ENCODE assay signal across 11 cellular contexts in the genomic region with DNA sequence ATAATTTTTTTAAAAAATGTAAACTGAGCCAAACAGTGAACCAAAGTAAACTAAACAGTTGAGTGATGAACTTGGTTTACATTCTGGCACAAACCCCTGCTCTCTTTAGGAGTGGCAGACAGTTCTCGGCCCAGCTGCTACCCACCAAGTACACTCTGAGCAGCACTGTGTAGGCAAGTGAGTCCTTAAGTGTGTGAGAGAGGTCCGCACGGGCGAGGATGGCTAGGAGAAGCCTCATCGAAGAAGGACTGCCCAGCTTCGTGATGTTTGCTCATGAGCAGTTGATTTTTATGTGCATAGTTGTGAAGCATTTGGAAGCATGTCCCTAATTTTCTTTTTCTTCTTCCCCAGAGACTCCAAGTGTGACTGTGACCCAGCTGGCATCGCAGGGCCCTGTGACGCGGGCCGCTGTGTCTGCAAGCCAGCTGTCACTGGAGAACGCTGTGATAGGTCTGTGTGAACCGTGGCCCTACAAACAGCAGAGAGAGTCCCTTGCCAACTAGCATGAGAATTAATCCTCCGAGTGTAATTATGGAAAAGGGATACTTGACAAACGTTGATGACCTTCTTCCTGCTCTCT. TPM values are rescaled to one million over a fixed set of nuclear protein-coding genes. Genes with fewer than 3 reads are reported as not detected.
DNase-seq lines count a peak whose midpoint lies in the region; ATAC-seq and TF ChIP-seq lines count a peak whose summit lies in the region.
"Had no signal": no experiment of that assay in that cellular context is flagged by ENCODE, and none has a peak within 500 bp of the region (broad histone marks: within the 10 kb centered on the region; RNA-seq: fewer than 3 reads in every experiment).

No MANE protein-coding gene starts in this region.

- H3T11ph ChIP-seq in H9 (ENCODE audit: low read length): no peak overlapping the region

- no peak overlapping the region for H4K8ac ChIP-seq in H9 (replicated peaks; ENCODE audit: insufficient read length, low read depth, low read length)

- no peak overlapping the region for H2BK12ac ChIP-seq in H9 (ENCODE audit: insufficient read length, low read depth, low read length)

- no peak overlapping the region for H2BK20ac ChIP-seq in H9 (ENCODE audit: low read depth, low read length, poor library complexity, severe bottlenecking)

- H2BK120ac ChIP-seq in H9 (ENCODE audit: low read depth, low read length, poor library complexity, severe bottlenecking): no peak overlapping the region

- intact Hi-C loops in heart left ventricle (cut with DNase I) (no loop called here), spleen (cut with DNase I; ENCODE audit: low total_unique reads) (no loop called here)

- no peak overlapping the region for H3K4me3 Mint-ChIP-seq in H9
- H3K4me3 Mint-ChIP-seq in activated T-cell treated with anti-CD3 and anti-CD28 coated beads, Interleukin-2, amount 50 U/mL, for 4 hours: no peak overlapping the region
- H3K4me3 Mint-ChIP-seq: naive B cell had no signal

- no peak overlapping the region for H4K91ac ChIP-seq in H9 (ENCODE audit: insufficient read length, low read depth, low read length)

- no peak overlapping the region for H3K18ac ChIP-seq in H9 (ENCODE audit: insufficient read length, low read depth, low read length)

- H3K4ac ChIP-seq in H9 (ENCODE audit: low read depth, low read length): no peak overlapping the region

- no peaks in the 10 kb centered on the region for H3K79me1 ChIP-seq in H9 (ENCODE audit: insufficient read depth, low read depth, low read length, poor library complexity, severe bottlenecking)

- H3K36me3 Mint-ChIP-seq in H9 (ENCODE audit: insufficient read depth in 1 of 3, low read depth in 3 of 3): no peaks in the 10 kb centered on the region
- H3K36me3 Mint-ChIP-seq in activated T-cell treated with anti-CD3 and anti-CD28 coated beads, Interleukin-2, amount 50 U/mL, for 4 hours (ENCODE audit: insufficient read depth): no peaks in the 10 kb centered on the region
- H3K36me3 Mint-ChIP-seq: naive B cell had no signal

- no CpG with 5 or more reads among the region's 14 CpGs for WGBS in H9 (ENCODE audit: extremely low coverage, insufficient read length, low lambda C conversion rate)
- 60 to 67% (median 65%) methylated on average over 14 of the region's 14 CpGs for WGBS in heart left ventricle, 4 donors
- 73 to 81% (median 77%) methylated on average over 14 of the region's 14 CpGs for WGBS in spleen, 5 donors

- no peaks in the 10 kb centered on the region for H3K36me3 ChIP-seq in heart left ventricle
- no peaks in the 10 kb centered on the region for H3K36me3 ChIP-seq in spleen

- no peak overlapping the region for H4K5ac ChIP-seq in H9 (ENCODE audit: insufficient read length, low read depth, low read length)

- no peaks in the 10 kb centered on the region for H3K23me2 ChIP-seq in H9 (ENCODE audit: insufficient read length, low read depth, low read length, poor library complexity, severe bottlenecking)

- H3K27me3 ChIP-seq in H9 (ENCODE audit: insufficient read depth, low read length) (no peaks in the 10 kb centered on the region), heart left ventricle (no peaks in the 10 kb centered on the region), spleen (replicated peaks in 1 of 7) (peaks cover 0 to 14% (median 0%) of the 10 kb centered on the region in 7 donors)

- peaks cover 31 to 33% of the 10 kb centered on the region in 2 experiments for H3K4me1 Mint-ChIP-seq in H9
- peaks cover 21% of the 10 kb centered on the region for H3K4me1 Mint-ChIP-seq in activated T-cell treated with anti-CD3 and anti-CD28 coated beads, Interleukin-2, amount 50 U/mL, for 4 hours (ENCODE audit: low read depth)

- H3K4me2 ChIP-seq in H9 (ENCODE audit: insufficient read depth, insufficient read length, low read length): no peak overlapping the region

- H2BK15ac ChIP-seq in H9 (ENCODE audit: low read depth, low read length): no peak overlapping the region

- H3K27ac Mint-ChIP-seq in H9: peak overlapping the region in 2 of 3 experiments; percentile 77 to 85; a peak in 2 of 7 replicates

- TF ChIP-seq CTCF in H9 (conservative IDR thresholded peaks at IDR 0.05): no peak
- TF ChIP-seq CTCF in heart left ventricle (IDR thresholded peaks at IDR 0.05): no peak
- TF ChIP-seq CTCF in spleen (IDR thresholded peaks at IDR 0.05 in 8 of 11, conservative IDR thresholded peaks at IDR 0.05 in 3 of 11): no peak

- no peak overlapping the region for H3K9ac ChIP-seq in H9 (ENCODE audit: extremely low read depth, insufficient read length, low read length)

- no peaks in the 10 kb centered on the region for H3K79me2 ChIP-seq in H9 (ENCODE audit: insufficient read depth, low read length)

- H2AFZ ChIP-seq in H9 (ENCODE audit: low read length): no peak overlapping the region

- no peak overlapping the region for H3K56ac ChIP-seq in H9 (ENCODE audit: insufficient read length, low read depth, low read length)

- H2BK5ac ChIP-seq in H9 (ENCODE audit: insufficient read length, low read length): no peak overlapping the region

- DNase-seq in H9: no peak
- DNase-seq in NCI-H446 treated with DMSO at 0.1 percent for 48 hours (lab: John Stamatoyannopoulos, UW): peak; percentile 66
- DNase-seq in heart left ventricle: peak in 3 of 5 donors; percentile 69 to 81 (median 76)
- no peak for DNase-seq in spleen
- DNase-seq in SW 1271 (lab: John Stamatoyannopoulos, UW): no peak
- no peak for DNase-seq in activated T-cell treated with anti-CD3 and anti-CD28 coated beads, Interleukin-2, amount 50 U/mL, for 4 hours
- no peak for DNase-seq in activated CD4-positive, alpha-beta T cell treated with anti-CD3 and anti-CD28 coated beads for 1 hour
- DNase-seq: activated gamma-delta T cell treated with Interleukin-2 at 50 U/mL for 16 hours, cortex of kidney, naive B cell had no signal

- no peak overlapping the region for H3K23ac ChIP-seq in H9 (ENCODE audit: insufficient read length, low read depth, low read length)

- H3K4me1 ChIP-seq in H9 (ENCODE audit: insufficient read depth, low read length): peaks cover 4% of the 10 kb centered on the region; the same call in 1 of the 2 replicates
- H3K4me1 ChIP-seq in heart left ventricle: peaks cover 0 to 24% (median 17%) of the 10 kb centered on the region in 12 donors
- peaks cover 0 to 27% (median 12%) of the 10 kb centered on the region in 6 donors for H3K4me1 ChIP-seq in spleen

- ATAC-seq in heart left ventricle (peak; percentile 64 to 91 (median 84)), GM19324 (IDR thresholded peaks at IDR 0.05; ENCODE audit: low FRiP score, unreplicated experiment) (no peak)
- ATAC-seq in activated T-cell treated with anti-CD3 and anti-CD28 coated beads, Interleukin-2, amount 50 U/mL, for 4 hours: no peak

- no peaks in the 10 kb centered on the region for H3K27me3 Mint-ChIP-seq in H9 (ENCODE audit: low read depth)
- H3K27me3 Mint-ChIP-seq in activated T-cell treated with anti-CD3 and anti-CD28 coated beads, Interleukin-2, amount 50 U/mL, for 4 hours (ENCODE audit: low read depth): peaks cover 4% of the 10 kb centered on the region

- H3K9me3 ChIP-seq in H9 (ENCODE audit: control insufficient read depth, low read depth, low read length): no peaks in the 10 kb centered on the region
- H3K9me3 ChIP-seq in heart left ventricle: no peaks in the 10 kb centered on the region
- no peaks in the 10 kb centered on the region for H3K9me3 ChIP-seq in spleen

- no peaks in the 10 kb centered on the region for H4K20me1 ChIP-seq in H9 (ENCODE audit: control insufficient read depth, insufficient read depth, insufficient read length)

- no peak for TF ChIP-seq POLR2A in heart left ventricle (IDR thresholded peaks at IDR 0.05)
- no peak for TF ChIP-seq POLR2A in spleen (IDR thresholded peaks at IDR 0.05)

- H3K14ac ChIP-seq in H9 (ENCODE audit: insufficient read depth, low read length): no peak overlapping the region

- H3K4me3 ChIP-seq in heart left ventricle (no peak overlapping the region), spleen (no peak overlapping the region)

- H3K27ac ChIP-seq in H9 (ENCODE audit: insufficient read length, low read depth, low read length) (no peak overlapping the region), heart left ventricle (peak overlapping the region in 10 of 12 donors; percentile 34 to 80 (median 54)), spleen (peak overlapping the region in 5 of 8 donors; percentile 32 to 56 (median 44))

- H2AK5ac ChIP-seq in H9 (ENCODE audit: insufficient read length, low read length): no peak overlapping the region

- H3K9me3 Mint-ChIP-seq in H9: no peaks in the 10 kb centered on the region
- no peaks in the 10 kb centered on the region for H3K9me3 Mint-ChIP-seq in activated T-cell treated with anti-CD3 and anti-CD28 coated beads, Interleukin-2, amount 50 U/mL, for 4 hours
- H3K9me3 Mint-ChIP-seq: naive B cell had no signal

RNA-seq across cellular contexts. Expression of gene LAMC2, which starts 32.1 kb away (rescaled TPM):
- total RNA-seq in H9 (2021) (6.8 and 7.4 TPM in 2 replicates), heart left ventricle (10 to 100 TPM in 1 of 9 donors, 1 to 10 TPM in 7, under 1 TPM in 1; 0.50 to 15.4 (median 1.5) TPM), spleen (1 to 10 TPM in 2 of 7 donors, under 1 TPM in 4, not detected in 1; 0.13 to 1.4 (median 0.50) TPM)
- polyA plus RNA-seq in heart left ventricle (10 to 100 TPM in 1 of 2 donors, under 1 TPM in 1; 0.61 to 10.8 TPM), spleen (under 1 TPM; 0.67 to 0.82 (median 0.77) TPM)
- under 1 TPM in 1 of 3 donors, not detected in 2; 0.03 TPM for total RNA-seq in activated T-cell treated with anti-CD3 and anti-CD28 coated beads, Interleukin-2, amount 50 U/mL, for 4 hours

Comparison
In these comparisons a context has a peak if more than half of its experiments do, and no peak if none do; other contexts are left out.
1. DNase-seq: peak in NCI-H446 treated with DMSO at 0.1 percent for 48 hours (single experiment) and heart left ventricle (3 of 5); none in H9 (single experiment), spleen (single experiment), SW 1271 (0 of 2), activated T-cell treated with anti-CD3 and anti-CD28 coated beads, Interleukin-2, amount 50 U/mL, for 4 hours (single experiment) and activated CD4-positive, alpha-beta T cell treated with anti-CD3 and anti-CD28 coated beads for 1 hour (single experiment).
2. ATAC-seq: peak in heart left ventricle (4 of 4); none in activated T-cell treated with anti-CD3 and anti-CD28 coated beads, Interleukin-2, amount 50 U/mL, for 4 hours (0 of 2) and GM19324 (single experiment).